Comparison of ENCODE assay signal across 17 cellular contexts in the genomic region with DNA sequence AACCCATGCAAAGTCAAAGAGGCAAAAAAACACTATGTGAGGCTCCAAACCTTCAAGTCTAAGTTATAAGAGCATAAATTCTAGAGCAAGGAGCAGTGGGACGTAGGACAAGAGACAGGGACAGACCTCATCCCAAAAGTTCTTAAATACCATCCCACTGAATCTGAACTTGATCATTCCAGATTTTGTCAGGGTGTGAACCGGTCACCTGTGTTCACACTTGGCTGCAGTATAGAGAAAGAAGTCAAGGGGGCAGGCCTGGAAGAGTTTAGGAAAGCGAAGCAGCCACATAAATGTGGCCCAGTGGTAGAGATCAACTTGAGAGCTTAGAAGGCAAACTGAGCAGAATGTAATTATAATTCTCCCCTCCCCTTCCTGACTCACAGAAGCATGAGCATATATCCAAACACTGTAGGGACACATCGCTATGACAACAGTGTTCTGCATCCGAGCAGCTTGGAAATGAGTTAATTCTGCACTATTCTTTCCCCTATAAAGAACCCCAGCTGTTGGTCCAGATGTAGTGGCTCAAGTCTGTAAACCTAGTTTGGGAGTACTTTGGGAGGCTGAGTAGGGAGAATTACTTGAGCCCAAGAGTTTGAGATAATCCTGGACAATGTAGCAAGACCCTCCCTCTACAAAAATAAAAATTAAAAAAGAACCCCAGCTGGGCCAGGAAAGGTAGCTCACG. TPM values are rescaled to one million over a fixed set of nuclear protein-coding genes. Genes with fewer than 3 reads are reported as not detected.
DNase-seq lines count a peak whose midpoint lies in the region; ATAC-seq and TF ChIP-seq lines count a peak whose summit lies in the region.
"Had no signal": no experiment of that assay in that cellular context is flagged by ENCODE, and none has a peak within 500 bp of the region (broad histone marks: within the 10 kb centered on the region; RNA-seq: fewer than 3 reads in every experiment).

No MANE protein-coding gene starts in this region.

- H3K36me3 Mint-ChIP-seq in MCF 10A (ENCODE audit: insufficient read depth, unreplicated experiment) = peaks cover 33% of the 10 kb centered on the region
- H3K36me3 Mint-ChIP-seq in activated T-helper 2 cell treated with anti-CD3 and anti-CD28 coated beads, Interferon-gamma antibody, Interleukin-2, Interleukin-4, amounts not matched to agents 10 μg/mL and 5 μg/mL and 100 μg/mL, durations not matched to agents 14 hours and 24 hours and 36 hours (ENCODE audit: low read depth) = peaks cover 37% of the 10 kb centered on the region

- H3K36me3 ChIP-seq in mammary epithelial cell (ENCODE audit: insufficient read depth, low read length) (peaks cover 6% of the 10 kb centered on the region), transverse colon (peaks cover 0 to 23% (median 9%) of the 10 kb centered on the region in 4 donors), left ventricle myocardium inferior (peaks cover 44% of the 10 kb centered on the region)

- H2AFZ ChIP-seq in mammary epithelial cell (ENCODE audit: low read depth, low read length) = no peak overlapping the region

- DNase-seq in mammary epithelial cell (peak; percentile 25), MCF 10A (ENCODE audit: unreplicated experiment) (no peak), foreskin keratinocyte (peak in 1 of 2 donors; percentile 26), transverse colon (no peak), left ventricle myocardium inferior (no peak), DMS114 treated with DMSO at 0.1 percent for 48 hours (lab: John Stamatoyannopoulos, UW; ENCODE audit: unreplicated experiment) (no peak)
- DNase-seq in activated T-helper 2 cell treated with anti-CD3 and anti-CD28 coated beads, Interferon-gamma antibody, Interleukin-2, Interleukin-4, amounts not matched to agents 10 μg/mL and 5 μg/mL and 100 μg/mL, durations not matched to agents 14 hours and 24 hours and 36 hours (ENCODE audit: low spot score) = no peak
- DNase-seq: activated CD4-positive, alpha-beta T cell treated with anti-CD3 and anti-CD28 coated beads, Interleukin-2, amount 10 ng/mL, durations not matched to agents 7 days and 5 days; immature natural killer cell; NCI-H1105; NCI-H526 treated with DMSO at 0.1 percent for 48 hours; stimulated activated CD4-positive, alpha-beta T cell treated with anti-CD3 and anti-CD28 coated beads, Interleukin-2, amount 100 ng/mL, for 48 hours had no signal

- CTCF ChIA-PET in mammary epithelial cell (lab: Charles Lee; ENCODE audit: low non-redundant PET) = no interaction called here
- CTCF ChIA-PET in MCF 10A (lab: Yijun Ruan, JAX) = no interaction called here

- peaks cover 27% of the 10 kb centered on the region for H3K4me1 Mint-ChIP-seq in MCF 10A (ENCODE audit: insufficient read depth, unreplicated experiment)
- H3K4me1 Mint-ChIP-seq in activated T-helper 2 cell treated with anti-CD3 and anti-CD28 coated beads, Interferon-gamma antibody, Interleukin-2, Interleukin-4, amounts not matched to agents 10 μg/mL and 5 μg/mL and 100 μg/mL, durations not matched to agents 14 hours and 24 hours and 36 hours (ENCODE audit: low read depth) = peaks cover 22% of the 10 kb centered on the region

- H3K27ac ChIP-seq in mammary epithelial cell (ENCODE audit: insufficient read depth, low read depth, low read length) (no peak overlapping the region), foreskin keratinocyte (no peak overlapping the region), transverse colon (peak overlapping the region in 3 of 4 donors; percentile 71 to 81 (median 74)), left ventricle myocardium inferior (replicated peaks) (no peak overlapping the region)
- H3K27ac ChIP-seq: BLaER1 treated with 17β-estradiol and CSF1 and Interleukin-3, amounts not matched to agents 10 nM and 100 nM; neutrophil had no signal

- no peaks in the 10 kb centered on the region for H3K9me3 ChIP-seq in mammary epithelial cell (replicated peaks; ENCODE audit: insufficient read depth, low read length)
- H3K9me3 ChIP-seq in transverse colon = no peaks in the 10 kb centered on the region
- no peaks in the 10 kb centered on the region for H3K9me3 ChIP-seq in left ventricle myocardium inferior (replicated peaks)
- H3K9me3 ChIP-seq: BLaER1 treated with 17β-estradiol and CSF1 and Interleukin-3, amounts not matched to agents 10 nM and 100 nM; neutrophil had no signal

- H3K79me2 ChIP-seq in mammary epithelial cell (ENCODE audit: insufficient read depth, low read length) = peaks cover 50% of the 10 kb centered on the region

- no peak for TF ChIP-seq POLR2A in transverse colon (IDR thresholded peaks at IDR 0.05)

- 84% methylated on average over 6 of the region's 6 CpGs for WGBS in mammary epithelial cell (ENCODE audit: low coverage, missing lambda C conversion rate)
- 77 to 90% methylated on average over 3 to 6 of the region's 6 CpGs for WGBS in transverse colon (ENCODE audit: low coverage in 1 of 2), 2 donors

- no peaks in the 10 kb centered on the region for H3K9me3 Mint-ChIP-seq in MCF 10A (ENCODE audit: unreplicated experiment)
- no peaks in the 10 kb centered on the region for H3K9me3 Mint-ChIP-seq in activated T-helper 2 cell treated with anti-CD3 and anti-CD28 coated beads, Interferon-gamma antibody, Interleukin-2, Interleukin-4, amounts not matched to agents 10 μg/mL and 5 μg/mL and 100 μg/mL, durations not matched to agents 14 hours and 24 hours and 36 hours
- H3K9me3 Mint-ChIP-seq: activated CD4-positive, alpha-beta T cell treated with anti-CD3 and anti-CD28 coated beads, Interleukin-2, amount 10 ng/mL, durations not matched to agents 7 days and 5 days; activated naive CD4-positive, alpha-beta T cell treated with anti-CD3 and anti-CD28 coated beads, Interleukin-2, amount 50 U/mL, for 24 hours; immature natural killer cell had no signal

- intact Hi-C loops in mammary epithelial cell (cut with micrococcal nuclease) (no loop called here), MCF 10A (cut with micrococcal nuclease) (no loop called here), transverse colon (cut with DNase I; ENCODE audit: low total_unique reads) (no loop called here), left ventricle myocardium inferior (cut with micrococcal nuclease) (no loop called here)
- intact Hi-C loops in activated T-helper 2 cell treated with anti-CD3 and anti-CD28 coated beads, Interferon-gamma antibody, Interleukin-2, Interleukin-4, amounts not matched to agents 10 μg/mL and 5 μg/mL and 100 μg/mL, durations not matched to agents 14 hours and 24 hours and 36 hours (cut with micrococcal nuclease) = no loop called here

- H3K4me1 ChIP-seq in mammary epithelial cell (ENCODE audit: insufficient read depth, low read length) (peaks cover 26% of the 10 kb centered on the region), foreskin keratinocyte (peaks cover 12% of the 10 kb centered on the region), transverse colon (peaks cover 14 to 47% (median 44%) of the 10 kb centered on the region in 4 donors), left ventricle myocardium inferior (peaks cover 36% of the 10 kb centered on the region)

- H3K4me3 Mint-ChIP-seq in MCF 10A (ENCODE audit: unreplicated experiment) = no peak overlapping the region
- H3K4me3 Mint-ChIP-seq in activated T-helper 2 cell treated with anti-CD3 and anti-CD28 coated beads, Interferon-gamma antibody, Interleukin-2, Interleukin-4, amounts not matched to agents 10 μg/mL and 5 μg/mL and 100 μg/mL, durations not matched to agents 14 hours and 24 hours and 36 hours (ENCODE audit: low read depth) = peak overlapping the region; percentile 38

- BruUV-seq in mammary epithelial cell (replicated peaks; lab: Mats Ljungman, UMichigan) (no TSS peak), MCF 10A (replicated peaks; lab: Mats Ljungman, UMichigan) (no TSS peak)

- H3K9ac ChIP-seq in mammary epithelial cell (ENCODE audit: insufficient read depth, low read length) = no peak overlapping the region
- H3K9ac ChIP-seq: BLaER1 treated with 17β-estradiol and CSF1 and Interleukin-3, amounts not matched to agents 10 nM and 100 nM had no signal

- POLR2A ChIA-PET in MCF 10A (lab: Yijun Ruan, JAX) = interaction anchor here (0.5 kb wide), 1 partner anchor 351 kb away, joined by 4 read pairs; no protein-coding TSS in a partner anchor

- dilution Hi-C loops in mammary epithelial cell (cut with HindIII; ENCODE audit: low sequenced_read_pairs) = no loop called here

- no peak for TF ChIP-seq EP300 in transverse colon (IDR thresholded peaks at IDR 0.05; ENCODE audit: low read depth)

- no peaks in the 10 kb centered on the region for H3K27me3 Mint-ChIP-seq in MCF 10A (ENCODE audit: insufficient read depth, unreplicated experiment)
- H3K27me3 Mint-ChIP-seq in activated T-helper 2 cell treated with anti-CD3 and anti-CD28 coated beads, Interferon-gamma antibody, Interleukin-2, Interleukin-4, amounts not matched to agents 10 μg/mL and 5 μg/mL and 100 μg/mL, durations not matched to agents 14 hours and 24 hours and 36 hours (ENCODE audit: low read depth) = no peaks in the 10 kb centered on the region
- H3K27me3 Mint-ChIP-seq: activated CD4-positive, alpha-beta T cell treated with anti-CD3 and anti-CD28 coated beads, Interleukin-2, amount 10 ng/mL, durations not matched to agents 7 days and 5 days; activated naive CD4-positive, alpha-beta T cell treated with anti-CD3 and anti-CD28 coated beads, Interleukin-2, amount 50 U/mL, for 24 hours had no signal

- H3K4me3 ChIP-seq in mammary epithelial cell (replicated peaks in 1 of 3; ENCODE audit: insufficient read depth in 1 of 3, low read depth in 2 of 3, low read length in 3 of 3) (no peak overlapping the region), transverse colon (no peak overlapping the region), left ventricle myocardium inferior (no peak overlapping the region)
- H3K4me3 ChIP-seq: BLaER1 treated with 17β-estradiol and CSF1 and Interleukin-3, amounts not matched to agents 10 nM and 100 nM; GM12878 had no signal

- no peak overlapping the region for H3K4me2 ChIP-seq in mammary epithelial cell (ENCODE audit: insufficient read depth, low read depth, low read length)

- TF ChIP-seq CTCF in mammary epithelial cell (conservative IDR thresholded peaks at IDR 0.05 in 1 of 2, IDR thresholded peaks at IDR 0.05 in 1 of 2; ENCODE audit: extremely low read depth in 1 of 2, insufficient read depth in 1 of 2, low read depth in 1 of 2, low read length in 2 of 2) (no peak), MCF 10A (IDR thresholded peaks at IDR 0.05; ENCODE audit: unreplicated experiment) (no peak), foreskin keratinocyte (conservative IDR thresholded peaks at IDR 0.05) (no peak), transverse colon (IDR thresholded peaks at IDR 0.05) (no peak), left ventricle myocardium inferior (IDR thresholded peaks at IDR 0.05; ENCODE audit: borderline replicate concordance) (no peak)

- in situ Hi-C loops in mammary epithelial cell (cut with MboI; ENCODE audit: low sequenced_read_pairs in 2 of 2) = no loop called here
- in situ Hi-C loops in transverse colon (cut with MboI; ENCODE audit: low pct_ligation_motif_present in 1 of 4, low pct_unique_long_range_greater_than_20kb in 1 of 4, low sequenced_read_pairs in 3 of 4) = no loop called here

- H4K20me1 ChIP-seq in mammary epithelial cell (ENCODE audit: insufficient read depth, low read length) = no peaks in the 10 kb centered on the region

- ATAC-seq in foreskin keratinocyte (peak; percentile 8), HG03460 (IDR thresholded peaks at IDR 0.05; ENCODE audit: unreplicated experiment) (no peak)
- ATAC-seq: GM12878 had no signal

- H3K27me3 ChIP-seq in mammary epithelial cell (ENCODE audit: insufficient read depth, low read length) (no peaks in the 10 kb centered on the region), foreskin keratinocyte (no peaks in the 10 kb centered on the region), transverse colon (no peaks in the 10 kb centered on the region), left ventricle myocardium inferior (ENCODE audit: low read depth) (no peaks in the 10 kb centered on the region)
- H3K27me3 ChIP-seq: BLaER1 treated with 17β-estradiol and CSF1 and Interleukin-3, amounts not matched to agents 10 nM and 100 nM; neutrophil had no signal

- no peak overlapping the region for H3K27ac Mint-ChIP-seq in MCF 10A (ENCODE audit: low read depth, unreplicated experiment)
- no peak overlapping the region for H3K27ac Mint-ChIP-seq in activated T-helper 2 cell treated with anti-CD3 and anti-CD28 coated beads, Interferon-gamma antibody, Interleukin-2, Interleukin-4, amounts not matched to agents 10 μg/mL and 5 μg/mL and 100 μg/mL, durations not matched to agents 14 hours and 24 hours and 36 hours
- H3K27ac Mint-ChIP-seq: activated CD4-positive, alpha-beta T cell treated with anti-CD3 and anti-CD28 coated beads, Interleukin-2, amount 10 ng/mL, durations not matched to agents 7 days and 5 days; activated naive CD4-positive, alpha-beta T cell treated with anti-CD3 and anti-CD28 coated beads, Interleukin-2, amount 50 U/mL, for 24 hours; immature natural killer cell had no signal

RNA-seq across cellular contexts. Expression of a gene that starts 2.7 kb away (rescaled TPM):
- total RNA-seq in mammary epithelial cell = 10 to 100 TPM; 45.7 to 60.3 TPM
- 65.9 TPM for polyA plus RNA-seq in mammary epithelial cell
- polyA minus RNA-seq in mammary epithelial cell = 43.9 TPM
- 26.7 and 28.7 TPM in 2 replicates for total RNA-seq in MCF 10A (2022)
- total RNA-seq in activated T-helper 2 cell treated with anti-CD3 and anti-CD28 coated beads, Interferon-gamma antibody, Interleukin-2, Interleukin-4, amounts not matched to agents 10 μg/mL and 5 μg/mL and 100 μg/mL, durations not matched to agents 14 hours and 24 hours and 36 hours = 34.3 and 38.8 TPM in 2 replicates
- total RNA-seq in foreskin keratinocyte = 53.9 and 55.8 TPM in 2 replicates
- 71.1 and 73.6 TPM in 2 replicates for polyA plus RNA-seq in foreskin keratinocyte
- 100 to 1,000 TPM in 2 of 4 donors, 10 to 100 TPM in 2; 64.7 to 169 (median 112) TPM for total RNA-seq in transverse colon
- 43.7 TPM for total RNA-seq in left ventricle myocardium inferior

RNA-seq across cellular contexts. Expression of a gene that starts 2.9 kb away (rescaled TPM):
- total RNA-seq in mammary epithelial cell (10 to 100 TPM; 17.7 to 19.7 TPM), MCF 10A (2022) (16.2 and 20.2 TPM in 2 replicates), foreskin keratinocyte (14.2 and 16.9 TPM in 2 replicates), transverse colon (10 to 100 TPM; 19.1 to 53.9 (median 35.3) TPM), left ventricle myocardium inferior (5.8 TPM)
- polyA plus RNA-seq in mammary epithelial cell (16.6 TPM), foreskin keratinocyte (16.6 and 19.7 TPM in 2 replicates)
- 10.5 TPM for polyA minus RNA-seq in mammary epithelial cell
- 10.6 and 12.1 TPM in 2 replicates for total RNA-seq in activated T-helper 2 cell treated with anti-CD3 and anti-CD28 coated beads, Interferon-gamma antibody, Interleukin-2, Interleukin-4, amounts not matched to agents 10 μg/mL and 5 μg/mL and 100 μg/mL, durations not matched to agents 14 hours and 24 hours and 36 hours

RNA-seq across cellular contexts. Expression of a gene that starts 20.7 kb away (rescaled TPM):
- under 1 TPM; 0.50 to 0.59 TPM for total RNA-seq in mammary epithelial cell
- polyA plus RNA-seq in mammary epithelial cell = 0.16 TPM
- not detected for polyA minus RNA-seq in mammary epithelial cell
- total RNA-seq in MCF 10A (2022) = 0.40 and 0.69 TPM in 2 replicates
- total RNA-seq in activated T-helper 2 cell treated with anti-CD3 and anti-CD28 coated beads, Interferon-gamma antibody, Interleukin-2, Interleukin-4, amounts not matched to agents 10 μg/mL and 5 μg/mL and 100 μg/mL, durations not matched to agents 14 hours and 24 hours and 36 hours = 1.4 and 2.1 TPM in 2 replicates
- total RNA-seq in foreskin keratinocyte = 0.18 and 0.27 TPM in 2 replicates
- 0.20 and 0.21 TPM in 2 replicates for polyA plus RNA-seq in foreskin keratinocyte
- 100 to 1,000 TPM in 2 of 4 donors, 10 to 100 TPM in 2; 77.8 to 167 (median 102) TPM for total RNA-seq in transverse colon
- 0.14 TPM for total RNA-seq in left ventricle myocardium inferior
- polyA plus RNA-seq: immature natural killer cell had no signal

RNA-seq across cellular contexts. Expression of a gene that starts 57.7 kb away (rescaled TPM):
- total RNA-seq in mammary epithelial cell (10 to 100 TPM; 23.3 to 51.6 TPM), MCF 10A (2022) (37.3 and 46.0 TPM in 2 replicates), foreskin keratinocyte (64.0 and 78.4 TPM in 2 replicates), transverse colon (10 to 100 TPM in 1 of 4 donors, 1 to 10 TPM in 3; 4.9 to 10.8 (median 8.7) TPM), left ventricle myocardium inferior (10.0 TPM)
- polyA plus RNA-seq in mammary epithelial cell (73.6 TPM), foreskin keratinocyte (78.4 and 89.5 TPM in 2 replicates)
- polyA minus RNA-seq in mammary epithelial cell = 22.3 TPM
- total RNA-seq in activated T-helper 2 cell treated with anti-CD3 and anti-CD28 coated beads, Interferon-gamma antibody, Interleukin-2, Interleukin-4, amounts not matched to agents 10 μg/mL and 5 μg/mL and 100 μg/mL, durations not matched to agents 14 hours and 24 hours and 36 hours = 109 and 113 TPM in 2 replicates

RNA-seq across cellular contexts. Expression of a gene that starts 57.9 kb away (rescaled TPM):
- total RNA-seq in mammary epithelial cell (10 to 100 TPM; 68.0 to 75.0 TPM), MCF 10A (2022) (75.9 and 77.2 TPM in 2 replicates), foreskin keratinocyte (59.6 TPM in 2 replicates), transverse colon (10 to 100 TPM; 18.3 to 39.7 (median 32.6) TPM), left ventricle myocardium inferior (27.6 TPM)
- polyA plus RNA-seq in mammary epithelial cell (55.7 TPM), foreskin keratinocyte (28.8 and 31.1 TPM in 2 replicates)
- polyA minus RNA-seq in mammary epithelial cell = 101 TPM
- total RNA-seq in activated T-helper 2 cell treated with anti-CD3 and anti-CD28 coated beads, Interferon-gamma antibody, Interleukin-2, Interleukin-4, amounts not matched to agents 10 μg/mL and 5 μg/mL and 100 μg/mL, durations not matched to agents 14 hours and 24 hours and 36 hours = 54.0 and 57.4 TPM in 2 replicates

Comparison
In these comparisons a context has a peak if more than half of its experiments do, and no peak if none do; other contexts are left out.
1. H3K27ac ChIP-seq: peak in transverse colon (3 of 4); none in mammary epithelial cell (single experiment), foreskin keratinocyte (single experiment) and left ventricle myocardium inferior (single experiment).
2. RNA of a gene that starts 20.7 kb away (total RNA-seq): 77.8 to 167 TPM in transverse colon; 1.4 to 2.1 TPM in activated T-helper 2 cell treated with anti-CD3 and anti-CD28 coated beads, Interferon-gamma antibody, Interleukin-2, Interleukin-4, amounts not matched to agents 10 μg/mL and 5 μg/mL and 100 μg/mL, durations not matched to agents 14 hours and 24 hours and 36 hours, 0.50 to 0.59 TPM in mammary epithelial cell, 0.40 to 0.69 TPM in MCF 10A, 0.18 to 0.27 TPM in foreskin keratinocyte and 0.14 TPM in left ventricle myocardium inferior (single experiment); every median in the first group is over 10 times any median in the second.